Comparison of ENCODE assay signal across 8 cellular contexts in the genomic region with DNA sequence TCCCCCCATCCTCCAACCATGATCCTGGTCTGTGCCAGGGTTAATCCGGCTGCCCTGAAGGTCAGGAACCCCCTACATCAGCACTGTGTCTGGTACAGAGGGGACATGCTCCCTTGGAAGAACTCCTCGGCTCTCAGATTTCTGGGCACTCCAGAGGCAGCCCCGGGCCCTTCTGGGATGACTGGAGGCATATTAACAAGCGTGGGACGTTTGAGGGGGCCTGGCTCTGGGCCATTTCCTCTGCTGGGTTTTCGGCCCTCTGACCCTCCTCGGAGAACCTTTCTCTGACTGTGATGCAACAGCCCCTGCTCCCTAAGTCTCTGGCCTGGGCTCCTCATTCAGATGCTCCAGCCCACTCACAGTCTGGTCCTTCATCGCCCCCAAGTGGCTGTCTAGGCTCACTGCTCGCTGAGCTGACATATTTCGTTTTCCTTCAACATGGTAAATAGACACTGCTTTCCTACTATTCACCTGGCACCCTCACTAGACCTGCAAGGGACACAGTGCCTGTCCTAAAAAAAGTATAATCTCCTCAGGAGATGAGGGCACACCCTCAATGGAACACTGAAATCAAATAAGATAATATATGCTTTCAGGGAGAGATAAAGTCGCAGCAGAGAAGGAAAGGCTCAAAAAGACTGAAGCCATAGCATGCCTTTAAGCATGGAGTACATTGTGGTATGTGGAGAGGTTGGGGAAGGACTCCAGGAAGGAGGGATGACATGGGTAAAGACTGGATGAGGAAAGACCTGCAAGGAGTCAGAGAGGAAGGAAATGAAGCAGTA.
A peak's percentile ranks its signal among the peaks of the same experiment; 100 is the strongest.
DNase-seq lines count a peak whose midpoint lies in the region; ATAC-seq and TF ChIP-seq lines count a peak whose summit lies in the region.

No MANE protein-coding gene starts in this region.

- H3K27ac Mint-ChIP-seq in activated T-cell treated with anti-CD3 and anti-CD28 coated beads, Interleukin-2, amount 50 U/mL, for 24 hours = no peak overlapping the region

- no peak overlapping the region for H3K4me2 ChIP-seq in DND-41 (ENCODE audit: insufficient read depth, low read length)

- no peaks in the 10 kb centered on the region; the same call in 1 of the 2 replicates for H4K20me1 ChIP-seq in DND-41 (ENCODE audit: insufficient read depth, low read length)

- H3K27ac ChIP-seq in DND-41 (ENCODE audit: low read length) (no peak overlapping the region), left ventricle myocardium inferior (replicated peaks) (no peak overlapping the region)

- no peak overlapping the region for H3K4me3 Mint-ChIP-seq in activated T-cell treated with anti-CD3 and anti-CD28 coated beads, Interleukin-2, amount 50 U/mL, for 24 hours

- no peaks in the 10 kb centered on the region for H3K9me3 Mint-ChIP-seq in activated T-cell treated with anti-CD3 and anti-CD28 coated beads, Interleukin-2, amount 50 U/mL, for 24 hours

- no peak overlapping the region for H3K4me3 ChIP-seq in DND-41 (ENCODE audit: low read depth in 1 of 2, low read length in 2 of 2)
- H3K4me3 ChIP-seq in adipocyte (ENCODE audit: low read length) = no peak overlapping the region
- H3K4me3 ChIP-seq in left ventricle myocardium inferior = no peak overlapping the region
- H3K4me3 ChIP-seq in retinal pigment epithelial cell (ENCODE audit: low read length) = no peak overlapping the region

- no peaks in the 10 kb centered on the region for H3K4me1 ChIP-seq in DND-41 (ENCODE audit: insufficient read depth, low read length)
- no peaks in the 10 kb centered on the region for H3K4me1 ChIP-seq in adipocyte (ENCODE audit: control insufficient read depth, insufficient read depth, low read length)
- H3K4me1 ChIP-seq in left ventricle myocardium inferior = no peaks in the 10 kb centered on the region

- no peak overlapping the region for H2AFZ ChIP-seq in DND-41 (ENCODE audit: low read depth, low read length)

- H3K36me3 ChIP-seq in DND-41 (ENCODE audit: insufficient read depth, low read length) = no peaks in the 10 kb centered on the region
- no peaks in the 10 kb centered on the region for H3K36me3 ChIP-seq in adipocyte (ENCODE audit: control insufficient read depth, insufficient read depth, low read length, severe bottlenecking)
- H3K36me3 ChIP-seq in left ventricle myocardium inferior = no peaks in the 10 kb centered on the region

- H3K79me2 ChIP-seq in DND-41 (ENCODE audit: insufficient read depth, low read length) = no peaks in the 10 kb centered on the region

- peak; percentile 58 for DNase-seq in DND-41
- DNase-seq in NCI-H69 (lab: John Stamatoyannopoulos, UW) = peak; percentile 75
- peak; percentile 93 for DNase-seq in adipocyte (ENCODE audit: low read depth)
- peak; percentile 33 for DNase-seq in left ventricle myocardium inferior
- peak; percentile 13 for DNase-seq in retinal pigment epithelial cell (ENCODE audit: low read depth)
- no peak for DNase-seq in activated T-cell treated with anti-CD3 and anti-CD28 coated beads, Interleukin-2, amount 50 U/mL, for 24 hours

- H3K9ac ChIP-seq in DND-41 (ENCODE audit: low read depth, low read length) (no peak overlapping the region), adipocyte (ENCODE audit: low read length) (no peak overlapping the region)

- no peaks in the 10 kb centered on the region for H3K27me3 Mint-ChIP-seq in activated T-cell treated with anti-CD3 and anti-CD28 coated beads, Interleukin-2, amount 50 U/mL, for 24 hours

- no peaks in the 10 kb centered on the region for H3K4me1 Mint-ChIP-seq in activated T-cell treated with anti-CD3 and anti-CD28 coated beads, Interleukin-2, amount 50 U/mL, for 24 hours (ENCODE audit: low read depth)

- peak; percentile 88 for TF ChIP-seq CTCF in DND-41 (IDR thresholded peaks at IDR 0.05; ENCODE audit: borderline replicate concordance, extremely low read depth, low read length, poor library complexity, severe bottlenecking)
- peak; percentile 84 for TF ChIP-seq CTCF in left ventricle myocardium inferior (IDR thresholded peaks at IDR 0.05; ENCODE audit: borderline replicate concordance)
- TF ChIP-seq CTCF in retinal pigment epithelial cell (conservative IDR thresholded peaks at IDR 0.05; ENCODE audit: low read depth, low read length) = peak; percentile 93

- H3K27me3 ChIP-seq in DND-41 (ENCODE audit: insufficient read depth, low read length, poor library complexity) (no peaks in the 10 kb centered on the region), adipocyte (replicated peaks; ENCODE audit: control insufficient read depth, insufficient read depth, low read length) (peaks cover 14% of the 10 kb centered on the region), left ventricle myocardium inferior (ENCODE audit: low read depth) (peaks cover 43% of the 10 kb centered on the region)

- H3K36me3 Mint-ChIP-seq in activated T-cell treated with anti-CD3 and anti-CD28 coated beads, Interleukin-2, amount 50 U/mL, for 24 hours (ENCODE audit: low read depth) = no peaks in the 10 kb centered on the region

- intact Hi-C loops in left ventricle myocardium inferior (cut with micrococcal nuclease) = loop anchor here (10.0 kb wide), 1 partner anchor 525 kb away; no protein-coding TSS in a partner anchor

- ATAC-seq in DND-41 (ENCODE audit: insufficient read depth, low read depth) = peak; percentile 85
- ATAC-seq in GM19395 (IDR thresholded peaks at IDR 0.05; ENCODE audit: unreplicated experiment) = peak; percentile 82
- ATAC-seq in HG03442 (IDR thresholded peaks at IDR 0.05; ENCODE audit: unreplicated experiment) = peak; percentile 80

- H3K9me3 ChIP-seq in DND-41 (ENCODE audit: insufficient read depth, low read length, severe bottlenecking) (no peaks in the 10 kb centered on the region), adipocyte (ENCODE audit: control insufficient read depth, low read length) (no peaks in the 10 kb centered on the region), left ventricle myocardium inferior (replicated peaks) (no peaks in the 10 kb centered on the region)
